ENCODE assay signal across 12 cellular contexts in genomic region chr12:94762943-94763342, GRCh38.
A peak's percentile ranks its signal among the peaks of the same experiment; 100 is the strongest.
DNase-seq lines count a peak whose midpoint lies in the region; ATAC-seq, FAIRE-seq and TF ChIP-seq lines count a peak whose summit lies in the region.
"Had no signal": no experiment of that assay in that cellular context is flagged by ENCODE, and none has a peak within 500 bp of the region (broad histone marks: within the 10 kb centered on the region; RNA-seq: fewer than 3 reads in every experiment).

No MANE protein-coding gene starts in this region.

- H3K4me2 ChIP-seq in GM12878 (ENCODE audit: control insufficient read depth, insufficient read depth), result peak overlapping the region; percentile 59

- BruUV-seq in GM12878 (replicated peaks; lab: Mats Ljungman, UMichigan), result no TSS peak

- CTCF ChIA-PET in GM12878 (lab: Yijun Ruan, JAX), result interaction anchor here (0.7 to 4.6 kb wide), 24 partner anchors 9 to 216 kb away, joined by 3 to 54 read pairs (median 4); no protein-coding TSS in a partner anchor

- H3K36me3 ChIP-seq in GM12878 (ENCODE audit: control insufficient read depth in 2 of 2, insufficient read depth in 2 of 2, low read length in 1 of 2) (no peaks in the 10 kb centered on the region; a peak in 1 of 4 replicates), adrenal gland (replicated peaks in 1 of 2) (no peaks in the 10 kb centered on the region)
- H3K36me3 ChIP-seq: right atrium auricular region, stomach had no signal

- no peak overlapping the region for H2AFZ ChIP-seq in GM12878 (ENCODE audit: control insufficient read depth, low read depth, low read length)

- peak overlapping the region; percentile 35 for H3K27ac ChIP-seq in GM12878 (ENCODE audit: control insufficient read depth, insufficient read depth)
- H3K27ac ChIP-seq in adrenal gland, result no peak overlapping the region
- H3K27ac ChIP-seq: right atrium auricular region, stomach had no signal

- H3K4me3 ChIP-seq in GM12865 (ENCODE audit: low read depth, low read length) (no peak overlapping the region), GM12878 (0 out of 2 replicates have a peak overlapping the region, but pooled peaks have one; percentile 4), adrenal gland (no peak overlapping the region)
- H3K4me3 ChIP-seq: right atrium auricular region, stomach had no signal

- TF ChIP-seq RAD21 in GM12878 (IDR thresholded peaks at IDR 0.05; ENCODE audit: insufficient read depth, low read depth, low read length), result no peak

- H3K79me2 ChIP-seq in GM12878 (ENCODE audit: control insufficient read depth, insufficient read depth, low read length), result peaks cover 69% of the 10 kb centered on the region

- no peak overlapping the region for H3K9ac ChIP-seq in GM12878 (ENCODE audit: control insufficient read depth, insufficient read depth, low read length)

- FAIRE-seq in GM12878 (lab: Jason Lieb, UNC), result no peak

- TF ChIP-seq POLR2A in GM12878 (IDR thresholded peaks at IDR 0.05; ENCODE audit: low read depth, low read length) (no peak), GM18505 (IDR thresholded peaks at IDR 0.05; ENCODE audit: borderline replicate concordance, extremely low read depth, insufficient read depth, insufficient read length) (no peak), adrenal gland (IDR thresholded peaks at IDR 0.05) (no peak)

- in situ Hi-C loops in GM12878 (cut with MboI), result no loop called here

- H3K4me1 ChIP-seq in GM12878 (ENCODE audit: control insufficient read depth, insufficient read depth, low read length) (peaks cover 36% of the 10 kb centered on the region), adrenal gland (replicated peaks in 1 of 2) (no peaks in the 10 kb centered on the region)
- H3K4me1 ChIP-seq: right atrium auricular region had no signal

- POLR2A ChIA-PET in GM12878 (lab: Charles Lee), result interaction anchor here (0.6 to 1.5 kb wide), 8 partner anchors 11 to 201 kb away, joined by 3 to 6 read pairs (median 4); no protein-coding TSS in a partner anchor

- ATAC-seq in GM19452 (IDR thresholded peaks at IDR 0.05; ENCODE audit: unreplicated experiment) (peak; percentile 14), HG03066 (IDR thresholded peaks at IDR 0.05; ENCODE audit: low read depth, unreplicated experiment) (peak; percentile 11), GM12878 (peak; percentile 34), GM18505 (IDR thresholded peaks at IDR 0.05; ENCODE audit: unreplicated experiment) (no peak)
- ATAC-seq: HCT116 had no signal

- DNase-seq in GM12865 (ENCODE audit: low read depth) (peak; percentile 35), GM12878 (ENCODE audit: low read depth, low spot score) (no peak), NCI-H128 (lab: John Stamatoyannopoulos, UW; ENCODE audit: unreplicated experiment) (no peak), HT-29 (ENCODE audit: low spot score) (no peak), adrenal gland (no peak)
- DNase-seq: activated CD4-positive, alpha-beta T cell treated with anti-CD3 and anti-CD28 coated beads for 4 hours; stomach had no signal

- no peak for TF ChIP-seq CTCF in GM12865 (IDR thresholded peaks at IDR 0.05; ENCODE audit: insufficient read depth, low read depth, low read length, missing control alignments)
- no peak for TF ChIP-seq CTCF in GM12878 (IDR thresholded peaks at IDR 0.05 in 2 of 3, conservative IDR thresholded peaks at IDR 0.05 in 1 of 3; ENCODE audit: control insufficient read depth in 2 of 3, extremely low read depth in 1 of 3, insufficient read depth in 1 of 3, low read depth in 3 of 3, low read length in 3 of 3)
- no peak for TF ChIP-seq CTCF in adrenal gland (IDR thresholded peaks at IDR 0.05)

- WGBS in GM12878 (ENCODE audit: insufficient coverage, insufficient replicate concordance, low lambda C conversion rate, missing lambda C conversion rate), result 14% methylated on average over 3 of the region's 3 CpGs
- 56 to 86% (median 80%) methylated on average over 2 to 3 of the region's 3 CpGs for WGBS in adrenal gland, 4 donors

- H3K9me3 ChIP-seq in GM12878 (replicated peaks; ENCODE audit: control insufficient read depth, insufficient read depth, low read length) (no peaks in the 10 kb centered on the region), adrenal gland (replicated peaks in 1 of 3) (no peaks in the 10 kb centered on the region)
- H3K9me3 ChIP-seq: right atrium auricular region, stomach had no signal

- intact Hi-C loops in GM12878 (cut with micrococcal nuclease; ENCODE audit: unreplicated experiment), result loop anchor here (5.0 to 10.0 kb wide), 2 partner anchors 118 to 161 kb away; no protein-coding TSS in a partner anchor
- intact Hi-C loops in adrenal gland (cut with DNase I), result loop anchor here in 1 of 2 donors (5.0 kb wide), 1 partner anchor 216 kb away; no protein-coding TSS in a partner anchor

- RAD21 ChIA-PET in GM12878 (lab: Charles Lee; ENCODE audit: unreplicated experiment), result interaction anchor here (0.7 to 4.9 kb wide), 21 partner anchors 12 to 628 kb away, joined by 3 to 53 read pairs (median 4); no protein-coding TSS in a partner anchor

- H4K20me1 ChIP-seq in GM12878 (ENCODE audit: control insufficient read depth, insufficient read depth), result no peaks in the 10 kb centered on the region

- TF ChIP-seq EP300 in GM12878 (IDR thresholded peaks at IDR 0.05; ENCODE audit: borderline replicate concordance in 1 of 2, control insufficient read depth in 1 of 2, low read depth in 2 of 2, low read length in 2 of 2), result no peak

- H3K27me3 ChIP-seq in GM12878 (replicated peaks in 1 of 2; ENCODE audit: control insufficient read depth in 2 of 2, insufficient read depth in 2 of 2, low read length in 1 of 2) (no peaks in the 10 kb centered on the region), adrenal gland (no peaks in the 10 kb centered on the region)
- H3K27me3 ChIP-seq: right atrium auricular region, stomach had no signal

- SMC1A ChIA-PET in GM12878 (lab: Charles Lee; ENCODE audit: uncharacterized antibody, unreplicated experiment), result interaction anchor here (0.6 to 4.3 kb wide), 19 partner anchors 10 to 232 kb away, joined by 3 to 48 read pairs (median 4); no protein-coding TSS in a partner anchor

TF ChIP-seq in GM12878, 131 proteins besides CTCF, POLR2A, EP300 and RAD21:
- TF ChIP-seq MTA3 (IDR thresholded peaks at IDR 0.05; ENCODE audit: borderline replicate concordance, low read length), result 0 out of 2 replicates have a peak, but pooled peaks have one; percentile 1
- TF ChIP-seq BCL3 (IDR thresholded peaks at IDR 0.05; ENCODE audit: borderline replicate concordance, insufficient read depth, low read depth, low read length, poor library complexity, severe bottlenecking), result no peak
